ENCODE assay signal across 8 cellular contexts in genomic region chr4:1870578-1871443, GRCh38. TPM values are rescaled to one million over a fixed set of nuclear protein-coding genes. Genes with fewer than 3 reads are reported as not detected.
DNase-seq lines count a peak whose midpoint lies in the region; ATAC-seq and TF ChIP-seq lines count a peak whose summit lies in the region.

Gene NSD2 (plus strand): TSS chr4:1871393. CDS start chr4:1900655, 29,262 bp downstream.

- H3K36me3 ChIP-seq in heart right ventricle (no peaks in the 10 kb centered on the region), upper lobe of left lung (no peaks in the 10 kb centered on the region)

- intact Hi-C loops in heart right ventricle (cut with DNase I) = loop anchor here in 3 of 10 donors (1.0 to 2.0 kb wide), 3 partner anchors 14 to 28 kb away; partner anchors contain the start of gene LETM1 (in 3 of the 3)

- no peaks in the 10 kb centered on the region for H3K27me3 Mint-ChIP-seq in progenitor cell of endocrine pancreas

- TF ChIP-seq EP300 in upper lobe of left lung (IDR thresholded peaks at IDR 0.05) = no peak

- peak within 1 kb of the TSS; percentile 7 for H3K27ac ChIP-seq in adipose tissue (ENCODE audit: low read depth, low read length)
- peak within 1 kb of the TSS; percentile 91 to 100 (median 99) for H3K27ac ChIP-seq in heart right ventricle
- H3K27ac ChIP-seq in upper lobe of left lung = peak within 1 kb of the TSS; percentile 94 to 99 (median 98)

- no peaks in the 10 kb centered on the region for H3K9me3 ChIP-seq in heart right ventricle
- no peaks in the 10 kb centered on the region for H3K9me3 ChIP-seq in upper lobe of left lung

- TF ChIP-seq CTCF in GM13976 (IDR thresholded peaks at IDR 0.05; ENCODE audit: borderline replicate concordance, control extremely low read depth, extremely low read depth, insufficient read depth, missing control alignments) = no peak
- TF ChIP-seq CTCF in heart right ventricle (IDR thresholded peaks at IDR 0.05) = no peak
- no peak for TF ChIP-seq CTCF in progenitor cell of endocrine pancreas (IDR thresholded peaks at IDR 0.05; ENCODE audit: unreplicated experiment)
- peak in 1 of 6 experiments; percentile 15 for TF ChIP-seq CTCF in upper lobe of left lung (IDR thresholded peaks at IDR 0.05)

- in situ Hi-C loops in GM13976 (cut with MboI; ENCODE audit: low sequenced_read_pairs, unreplicated experiment) = no loop called here

- H3K27me3 ChIP-seq in heart right ventricle = peaks cover 0 to 15% (median 6%) of the 10 kb centered on the region in 7 donors
- no peaks in the 10 kb centered on the region for H3K27me3 ChIP-seq in upper lobe of left lung

- peak within 1 kb of the TSS; percentile 72 to 98 (median 84) for H3K4me3 ChIP-seq in heart right ventricle
- peak within 1 kb of the TSS; percentile 96 to 99 (median 98) for H3K4me3 ChIP-seq in upper lobe of left lung

- WGBS in adipose tissue, 3 donors = 0% methylated on average over 50 to 151 of the region's 155 CpGs
- WGBS in heart right ventricle, 2 donors = 0 to 1% methylated on average over 65 to 153 of the region's 155 CpGs
- 0 to 1% methylated on average over 15 to 24 of the region's 155 CpGs for WGBS in upper lobe of left lung, 2 donors

- peaks cover 0 to 29% (median 21%) of the 10 kb centered on the region in 9 donors for H3K4me1 ChIP-seq in heart right ventricle
- H3K4me1 ChIP-seq in upper lobe of left lung = peaks cover 13 to 41% (median 22%) of the 10 kb centered on the region in 4 donors

- peak in 3 of 4 donors; percentile 74 to 88 (median 86) for TF ChIP-seq POLR2A in upper lobe of left lung (IDR thresholded peaks at IDR 0.05)

- H3K4me3 Mint-ChIP-seq in progenitor cell of endocrine pancreas (ENCODE audit: low read depth) = peak within 1 kb of the TSS; percentile 79

- DNase-seq in GM13976 (ENCODE audit: low spot score) = peak; percentile 96
- peak; percentile 96 to 98 (median 97) for DNase-seq in NCI-H1417 (lab: John Stamatoyannopoulos, UW)
- peak; percentile 77 to 92 (median 84) for DNase-seq in T-helper 1 cell
- peak; percentile 89 to 92 for DNase-seq in heart right ventricle
- DNase-seq in progenitor cell of endocrine pancreas (ENCODE audit: low spot score, unreplicated experiment) = peak; percentile 87
- DNase-seq in upper lobe of left lung = peak; percentile 90 to 99

- no peaks in the 10 kb centered on the region for H3K9me3 Mint-ChIP-seq in progenitor cell of endocrine pancreas (ENCODE audit: low read depth)

- H3K36me3 Mint-ChIP-seq in progenitor cell of endocrine pancreas (ENCODE audit: insufficient read depth) = no peaks in the 10 kb centered on the region

- ATAC-seq in HG02763 (IDR thresholded peaks at IDR 0.05; ENCODE audit: unreplicated experiment) (peak; percentile 66), heart right ventricle (peak; percentile 78 to 94 (median 90)), upper lobe of left lung (ENCODE audit: low FRiP score in 2 of 2) (peak; percentile 86 to 93)

- H3K27ac Mint-ChIP-seq in progenitor cell of endocrine pancreas = peak within 1 kb of the TSS; percentile 96

- H3K4me1 Mint-ChIP-seq in progenitor cell of endocrine pancreas (ENCODE audit: low read depth) = peaks cover 30% of the 10 kb centered on the region

RNA-seq across cellular contexts. Expression of gene NSD2, which starts in this region (rescaled TPM):
- polyA plus RNA-seq in adipose tissue (10 to 100 TPM in 1 of 3 donors, 1 to 10 TPM in 2; 7.3 to 12.0 (median 9.8) TPM), heart right ventricle (1 to 10 TPM; 7.7 to 9.9 TPM)
- total RNA-seq in heart right ventricle (10 to 100 TPM; 32.3 to 64.4 (median 46.0) TPM), progenitor cell of endocrine pancreas (212 and 214 TPM in 2 replicates), upper lobe of left lung (100 to 1,000 TPM in 2 of 6 donors, 10 to 100 TPM in 4; 35.7 to 164 (median 53.1) TPM)

Comparison
In these comparisons a context has a peak if more than half of its experiments do, and no peak if none do; other contexts are left out.
1. Peak in every context shown above with its lines: DNase-seq, ATAC-seq, H3K4me3 ChIP-seq and H3K27ac ChIP-seq.
2. H3K27ac ChIP-seq: peak in every context shown above with its lines; median percentile 99 in heart right ventricle; 98 in upper lobe of left lung; 7 in adipose tissue.